Comparison of ENCODE assay signal across 1 cellular context in the genomic region with DNA sequence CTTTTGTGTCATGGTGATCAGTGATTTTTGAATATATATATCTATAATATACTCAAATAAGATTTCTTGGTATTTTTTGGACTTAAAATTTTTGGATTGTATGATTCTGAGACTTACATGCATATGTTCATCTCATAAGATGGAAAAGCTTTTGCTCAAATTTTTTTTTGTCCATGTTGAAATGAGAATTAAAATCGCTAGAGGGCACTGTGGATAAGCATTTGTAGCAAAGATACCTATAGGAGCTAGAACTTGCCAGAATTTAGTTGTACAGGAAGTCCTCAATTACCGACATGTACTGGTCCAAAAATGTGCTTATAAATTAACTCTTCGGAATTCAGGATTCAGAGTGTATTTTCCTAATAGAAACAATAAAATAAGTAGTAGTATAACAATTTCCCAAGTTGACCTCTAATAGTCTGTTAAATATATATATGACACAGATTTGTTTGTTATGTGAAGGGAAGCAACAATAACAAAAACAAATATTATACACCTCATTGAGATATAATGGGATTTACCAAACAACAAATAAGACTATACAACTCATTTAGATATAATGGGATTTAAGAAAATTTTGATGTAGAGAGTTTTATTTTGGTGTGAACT.
TF ChIP-seq lines count a peak whose summit lies in the region.

No MANE protein-coding gene starts in this region.

TF ChIP-seq in neural cell, 6 proteins besides CTCF, POLR2A, EP300 and RAD21:
- no peak for TF ChIP-seq REST (IDR thresholded peaks at IDR 0.05; ENCODE audit: borderline replicate concordance)
- no peak for TF ChIP-seq EZH2 (IDR thresholded peaks at IDR 0.05; ENCODE audit: borderline replicate concordance, insufficient read depth, low read length, poor library complexity, severe bottlenecking)
- TF ChIP-seq SMC3 (conservative IDR thresholded peaks at IDR 0.05; ENCODE audit: poor library complexity), result peak; percentile 89
